Comparison of ENCODE assay signal across 27 cellular contexts in the genomic region with DNA sequence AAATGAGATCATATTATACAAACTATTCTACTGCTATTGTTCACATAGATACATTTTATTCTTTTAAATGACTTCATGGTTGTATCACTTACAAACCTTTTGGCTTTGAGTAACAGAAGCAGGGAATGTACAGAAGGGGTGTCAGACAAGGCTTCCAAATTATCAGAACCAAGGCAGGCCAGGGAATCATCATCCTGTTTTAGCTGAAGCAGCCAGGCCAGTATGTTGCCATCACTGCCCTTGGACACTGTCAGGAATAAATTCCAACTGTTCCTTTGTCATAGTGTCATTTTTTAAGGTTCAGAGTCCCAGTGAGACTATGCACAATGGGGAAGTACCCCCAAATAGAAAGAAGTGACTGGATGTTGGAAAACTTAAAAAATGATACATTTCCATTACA.
"Had no signal": no experiment of that assay in that cellular context is flagged by ENCODE, and none has a peak within 500 bp of the region (broad histone marks: within the 10 kb centered on the region; RNA-seq: fewer than 3 reads in every experiment).

No MANE protein-coding gene starts in this region.

- ATAC-seq: effector memory CD8-positive, alpha-beta T cell; esophagus mucosa; foreskin keratinocyte; gastrocnemius medialis; gastroesophageal sphincter had no signal

- H3K4me3 ChIP-seq: colonic mucosa, coronary artery, dorsolateral prefrontal cortex, esophagus muscularis mucosa, esophagus squamous epithelium, gastrocnemius medialis, gastroesophageal sphincter, heart left ventricle, heart right ventricle had no signal

- H3K36me3 ChIP-seq: colonic mucosa, esophagus muscularis mucosa, esophagus squamous epithelium, gastrocnemius medialis, gastroesophageal sphincter, heart left ventricle, heart right ventricle had no signal

- H3K4me1 ChIP-seq: foreskin keratinocyte had no signal

- DNase-seq: colonic mucosa; cortex of kidney; dermis blood vessel endothelial cell; dorsolateral prefrontal cortex; effector CD4-positive, alpha-beta T cell; effector CD8-positive, alpha-beta T cell; effector memory CD4-positive, alpha-beta T cell; effector memory CD8-positive, alpha-beta T cell; endodermal cell; esophagus squamous epithelium; foreskin fibroblast; foreskin keratinocyte; foreskin melanocyte; gastrocnemius medialis; glutamatergic neuron; head of caudate nucleus; heart left ventricle; heart right ventricle had no signal

- H3K27me3 ChIP-seq: colonic mucosa, dorsolateral prefrontal cortex, esophagus muscularis mucosa, esophagus squamous epithelium, foreskin keratinocyte, gastrocnemius medialis, gastroesophageal sphincter, heart left ventricle, heart right ventricle had no signal

- FAIRE-seq: colon, endometrium, endothelial cell of umbilical vein, frontal cortex had no signal

- H3K9me3 ChIP-seq: colonic mucosa, esophagus muscularis mucosa, esophagus squamous epithelium, gastrocnemius medialis, gastroesophageal sphincter, heart left ventricle, heart right ventricle had no signal

- H3K27ac ChIP-seq: colonic mucosa, coronary artery, epithelial cell of prostate, esophagus squamous epithelium, foreskin keratinocyte, gastrocnemius medialis had no signal
